In the genomic region with DNA sequence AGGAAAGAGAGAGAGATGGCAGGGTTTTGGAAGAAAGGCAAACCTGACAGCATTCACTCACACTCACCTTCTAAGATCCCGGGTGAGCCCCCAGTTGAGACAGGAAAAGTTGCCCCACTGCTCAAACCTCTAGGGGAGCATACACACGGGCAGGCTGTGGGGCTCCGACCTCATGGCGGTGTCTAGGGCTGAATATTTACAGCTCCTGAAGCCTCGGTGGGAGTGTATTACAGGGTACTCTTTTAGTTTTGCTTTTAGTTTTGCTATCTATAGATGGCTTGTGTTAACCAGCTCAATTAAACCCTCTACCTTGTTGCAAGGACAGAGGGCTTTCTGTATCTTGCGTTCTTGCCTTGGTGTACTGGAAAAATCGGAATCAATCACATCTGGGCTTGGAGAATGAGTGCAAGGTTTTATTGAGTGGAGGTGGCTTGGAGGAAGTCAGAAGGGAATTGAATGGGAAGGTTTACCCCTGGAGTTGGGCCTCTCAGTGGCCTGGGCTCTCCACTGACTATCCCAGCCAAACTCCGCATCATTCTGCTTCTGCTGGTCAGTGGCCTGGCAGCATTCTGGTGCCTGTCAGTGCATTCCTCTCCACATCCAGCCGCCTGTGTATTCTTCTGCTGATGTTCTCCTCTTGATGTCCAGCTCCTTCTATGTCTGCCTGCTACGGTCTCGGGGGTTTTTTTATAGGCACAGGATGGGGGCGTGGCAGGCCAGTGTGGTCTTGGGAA, we compare ENCODE assay signal across 15 cellular contexts. TPM values are rescaled to one million over a fixed set of nuclear protein-coding genes. Genes with fewer than 3 reads are reported as not detected.
A peak's percentile ranks its signal among the peaks of the same experiment; 100 is the strongest.
DNase-seq lines count a peak whose midpoint lies in the region; ATAC-seq and TF ChIP-seq lines count a peak whose summit lies in the region.
"Had no signal": no experiment of that assay in that cellular context is flagged by ENCODE, and none has a peak within 500 bp of the region (broad histone marks: within the 10 kb centered on the region; RNA-seq: fewer than 3 reads in every experiment).

No MANE protein-coding gene starts in this region.

- no peaks in the 10 kb centered on the region for H3K36me3 ChIP-seq in GM23248 (ENCODE audit: low read depth)
- H3K36me3 ChIP-seq: Peyer's patch, stomach had no signal

- H3K27ac Mint-ChIP-seq in natural killer cell: peak overlapping the region in 1 of 2 donors; percentile 65

- no peaks in the 10 kb centered on the region for H3K9me3 ChIP-seq in GM23248 (ENCODE audit: low read depth)
- H3K9me3 ChIP-seq: Peyer's patch, stomach had no signal

- H3K4me3 Mint-ChIP-seq in natural killer cell: no peak overlapping the region
- H3K4me3 Mint-ChIP-seq: neural crest cell had no signal

- DNase-seq in natural killer cell (no peak), RPMI8226 (no peak), GM23248 (no peak), D341Med (ENCODE audit: low spot score) (no peak)
- DNase-seq in stimulated activated CD4-positive, alpha-beta T cell treated with anti-CD3 and anti-CD28 coated beads, Interleukin-2, amount 100 ng/mL, for 24 hours: no peak
- DNase-seq: activated CD4-positive, CD25-positive, alpha-beta regulatory T cell; activated effector memory CD4-positive, alpha-beta T cell treated with anti-CD3 and anti-CD28 coated beads, Interleukin-2, amount 50 U/mL, for 16 hours; cerebellar nuclear complex; NCI-H2029 treated with DMSO at 0.1 percent for 48 hours; Peyer's patch; stomach had no signal

- H3K36me3 Mint-ChIP-seq in natural killer cell: no peaks in the 10 kb centered on the region

- H3K27me3 ChIP-seq in GM23248 (replicated peaks; ENCODE audit: insufficient read depth): no peaks in the 10 kb centered on the region
- H3K27me3 ChIP-seq: Peyer's patch, stomach had no signal

- H2AFZ ChIP-seq in GM23248: no peak overlapping the region

- no peak overlapping the region for H3K4me3 ChIP-seq in GM23248
- H3K4me3 ChIP-seq: Peyer's patch, stomach had no signal

- H4K20me1 ChIP-seq in GM23248 (ENCODE audit: insufficient read depth): no peaks in the 10 kb centered on the region

- H3F3A ChIP-seq in GM23248 (ENCODE audit: insufficient read depth): no peaks in the 10 kb centered on the region

- no peaks in the 10 kb centered on the region for H3K9me2 ChIP-seq in GM23248 (ENCODE audit: insufficient read depth)

- no peaks in the 10 kb centered on the region for H3K9me3 Mint-ChIP-seq in natural killer cell

- H3K4me2 ChIP-seq in GM23248 (ENCODE audit: unreplicated experiment): no peak overlapping the region

- no peak for TF ChIP-seq CTCF in natural killer cell (IDR thresholded peaks at IDR 0.05)

- H3K9ac ChIP-seq in GM23248: no peak overlapping the region

- intact Hi-C loops in natural killer cell (cut with micrococcal nuclease): no loop called here

- H3K4me1 Mint-ChIP-seq in natural killer cell: peaks cover 0 to 5% of the 10 kb centered on the region in 2 donors
- H3K4me1 Mint-ChIP-seq: neural crest cell had no signal

- no peaks in the 10 kb centered on the region for H3K27me3 Mint-ChIP-seq in natural killer cell (ENCODE audit: low read depth in 2 of 2)

- H3K79me2 ChIP-seq in GM23248 (ENCODE audit: insufficient read depth): no peaks in the 10 kb centered on the region

- no peak overlapping the region for H3K27ac ChIP-seq in GM23248
- H3K27ac ChIP-seq: Peyer's patch, stomach had no signal

- H3K4me1 ChIP-seq in GM23248 (ENCODE audit: insufficient read depth): no peaks in the 10 kb centered on the region
- H3K4me1 ChIP-seq: Peyer's patch, stomach had no signal

- in situ Hi-C loops in GM23248 (cut with MboI): no loop called here

- ATAC-seq in GM18907 (IDR thresholded peaks at IDR 0.05; ENCODE audit: unreplicated experiment) (peak; percentile 46), GM21576 (IDR thresholded peaks at IDR 0.05; ENCODE audit: unreplicated experiment) (peak; percentile 67), HG03135 (IDR thresholded peaks at IDR 0.05; ENCODE audit: unreplicated experiment) (peak; percentile 94), natural killer cell (peak; percentile 44 to 78 (median 70))

- WGBS in GM23248 (ENCODE audit: low coverage in 1 of 2, low lambda C conversion rate in 2 of 2, missing lambda C conversion rate in 2 of 2), 2 experiments: 81% methylated on average over 12 of the region's 12 CpGs

RNA-seq across cellular contexts. Expression of a gene that starts 10.1 kb away (rescaled TPM):
- 10 to 100 TPM; 36.7 to 57.4 (median 36.9) TPM for total RNA-seq in natural killer cell
- total RNA-seq in GM23248 (2014; rRNA removed; shearing (Covaris generic)): 1.6 and 2.0 TPM in 2 replicates
- polyA plus RNA-seq in GM23248 (2016; fragmentation: Nextera tagmentation; extraction: Ambion mirVana): 0.66 and 1.3 TPM in 2 replicates

RNA-seq across cellular contexts. Expression of a gene that starts 15.3 kb away (rescaled TPM):
- 1 to 10 TPM; 5.5 to 9.7 (median 6.6) TPM for total RNA-seq in natural killer cell
- 1.6 and 3.0 TPM in 2 replicates for total RNA-seq in GM23248 (2014; rRNA removed; shearing (Covaris generic))
- 1.6 TPM in 2 replicates for polyA plus RNA-seq in GM23248 (2016; fragmentation: Nextera tagmentation; extraction: Ambion mirVana)

Comparison
In these comparisons a context has a peak if more than half of its experiments do, and no peak if none do; other contexts are left out.
1. RNA of a gene that starts 10.1 kb away (total RNA-seq): 36.7 to 57.4 TPM in natural killer cell; 1.6 to 2.0 TPM in GM23248; every median in the first group is over 10 times any median in the second.
2. Peak in every context shown above with its lines, with median percentiles within 50 percentile points of each other: ATAC-seq.